In the genomic region with DNA sequence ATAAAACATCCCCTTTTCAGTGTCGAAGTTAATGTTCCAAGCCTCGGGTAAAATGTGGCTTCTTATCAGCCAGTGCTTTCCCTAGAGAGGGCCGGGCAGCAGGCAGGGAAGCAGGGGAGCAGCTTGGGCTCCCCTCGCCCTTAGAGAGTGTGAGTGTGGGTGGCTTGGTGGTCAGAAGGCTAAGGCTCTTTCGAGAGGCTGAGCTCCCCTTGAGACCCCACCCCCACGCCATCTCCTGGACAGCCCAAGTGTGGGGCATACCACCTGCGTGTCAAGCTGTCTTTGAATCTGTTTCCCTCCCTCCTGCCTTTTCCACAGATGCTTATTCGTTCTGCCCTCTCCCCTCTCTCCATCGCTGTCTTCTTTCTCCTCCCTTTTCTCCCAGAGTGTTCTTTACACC, we compare ENCODE assay signal across 14 cellular contexts.
DNase-seq lines count a peak whose midpoint lies in the region; ATAC-seq and TF ChIP-seq lines count a peak whose summit lies in the region.
"Had no signal": no experiment of that assay in that cellular context is flagged by ENCODE, and none has a peak within 500 bp of the region (broad histone marks: within the 10 kb centered on the region; RNA-seq: fewer than 3 reads in every experiment).

No MANE protein-coding gene starts in this region.

- no peaks in the 10 kb centered on the region for H3K36me3 ChIP-seq in gastroesophageal sphincter
- H3K36me3 ChIP-seq: thyroid gland had no signal

- H3K27me3 ChIP-seq in gastroesophageal sphincter, result no peaks in the 10 kb centered on the region
- H3K27me3 ChIP-seq: thyroid gland had no signal

- DNase-seq in OCI-M1 (lab: John Stamatoyannopoulos, UW), result peak; percentile 19
- no peak for DNase-seq in sciatic nerve (ENCODE audit: low spot score)
- no peak for DNase-seq in AG08396 (ENCODE audit: low spot score)
- no peak for DNase-seq in stimulated activated CD4-positive, alpha-beta T cell treated with anti-CD3 and anti-CD28 coated beads, Interleukin-2, amount 100 ng/mL, for 24 hours
- DNase-seq in NCI-H1436 treated with DMSO at 0.1 percent for 48 hours (lab: John Stamatoyannopoulos, UW), result no peak
- DNase-seq: DMS153; naive thymus-derived CD8-positive, alpha-beta T cell; PC-9; stimulated activated CD4-positive, alpha-beta T cell treated with anti-CD3 and anti-CD28 coated beads, Interleukin-4, amount 100 ng/mL, for 4 hours; thyroid gland had no signal

- WGBS in gastroesophageal sphincter (ENCODE audit: low coverage in 1 of 2), 2 donors, result 25 to 44% methylated on average over 4 to 9 of the region's 9 CpGs

- TF ChIP-seq CTCF in GM12873 (IDR thresholded peaks at IDR 0.05; ENCODE audit: insufficient read depth, low read depth, low read length, missing control alignments), result peak; percentile 32
- no peak for TF ChIP-seq CTCF in gastroesophageal sphincter (IDR thresholded peaks at IDR 0.05)

- H3K27ac ChIP-seq in gastroesophageal sphincter, result peak overlapping the region; percentile 10 to 82 (median 81)
- H3K27ac ChIP-seq: PC-9, thyroid gland had no signal

- no peak for ATAC-seq in gastroesophageal sphincter
- ATAC-seq in sciatic nerve, result peak; percentile 28
- no peak for ATAC-seq in GM18519 (IDR thresholded peaks at IDR 0.05; ENCODE audit: low FRiP score, unreplicated experiment)
- ATAC-seq: activated T-helper 17 cell treated with anti-CD3 and anti-CD28 coated beads, Interleukin-2, amount 50 U/mL, for 72 hours; naive thymus-derived CD8-positive, alpha-beta T cell had no signal

- no peak for TF ChIP-seq POLR2A in gastroesophageal sphincter (IDR thresholded peaks at IDR 0.05)

- H3K4me1 ChIP-seq in gastroesophageal sphincter, result peaks cover 2 to 45% (median 26%) of the 10 kb centered on the region in 3 donors

- no peak overlapping the region for H3K4me3 ChIP-seq in gastroesophageal sphincter
- H3K4me3 ChIP-seq: PC-9, thyroid gland had no signal

- intact Hi-C loops in sciatic nerve (cut with DNase I), result no loop called here

- TF ChIP-seq EP300 in gastroesophageal sphincter (IDR thresholded peaks at IDR 0.05), result no peak

- no peaks in the 10 kb centered on the region for H3K9me3 ChIP-seq in gastroesophageal sphincter
- H3K9me3 ChIP-seq: thyroid gland had no signal
